13 cellular contexts compared by ENCODE assay signal in genomic region chr1:36775716-36776115, GRCh38.
A peak's percentile ranks its signal among the peaks of the same experiment; 100 is the strongest.
DNase-seq lines count a peak whose midpoint lies in the region; ATAC-seq and TF ChIP-seq lines count a peak whose summit lies in the region.
"Had no signal": no experiment of that assay in that cellular context is flagged by ENCODE, and none has a peak within 500 bp of the region (broad histone marks: within the 10 kb centered on the region; RNA-seq: fewer than 3 reads in every experiment).

No MANE protein-coding gene starts in this region.

- H3K9me2 ChIP-seq in SK-N-SH, result no peaks in the 10 kb centered on the region

- ATAC-seq in SK-N-SH treated with all-trans-retinoic acid at 6 μM for 48 hours, result no peak
- ATAC-seq in GM19463 (IDR thresholded peaks at IDR 0.05; ENCODE audit: unreplicated experiment), result no peak
- no peak for ATAC-seq in GM21515 (IDR thresholded peaks at IDR 0.05; ENCODE audit: unreplicated experiment)
- ATAC-seq in GM21786 (IDR thresholded peaks at IDR 0.05; ENCODE audit: unreplicated experiment), result no peak
- ATAC-seq: GM12878 had no signal

- H3K4me2 ChIP-seq in SK-N-SH, result no peak overlapping the region

- no peaks in the 10 kb centered on the region for H4K20me1 ChIP-seq in SK-N-SH (ENCODE audit: insufficient read depth)

- H3K9ac ChIP-seq in SK-N-SH, result no peak overlapping the region

- no peak overlapping the region for H3K4me3 ChIP-seq in SK-N-SH (ENCODE audit: low read depth in 2 of 2, low read length in 1 of 2)
- H3K4me3 ChIP-seq: GM12878, SK-N-MC had no signal

- no peak overlapping the region for H3K27ac ChIP-seq in SK-N-SH (ENCODE audit: low read depth in 2 of 2, low read length in 1 of 2)
- H3K27ac ChIP-seq: SK-N-MC had no signal

- no peaks in the 10 kb centered on the region for H3F3A ChIP-seq in SK-N-SH (replicated peaks; ENCODE audit: insufficient read depth)

- no peaks in the 10 kb centered on the region for H3K79me2 ChIP-seq in SK-N-SH (ENCODE audit: insufficient read depth)

- POLR2A ChIA-PET in SK-N-SH (lab: Yijun Ruan, JAX), result no interaction called here

- TF ChIP-seq CTCF in SK-N-SH (IDR thresholded peaks at IDR 0.05), result no peak

- peaks cover 0 to 19% of the 10 kb centered on the region in 2 experiments; a peak in 1 of 4 replicates for H3K4me1 ChIP-seq in SK-N-SH (ENCODE audit: control insufficient read depth in 1 of 2, insufficient read depth in 2 of 2, low read depth in 1 of 2, low read length in 1 of 2)

- H3K36me3 ChIP-seq in SK-N-SH (replicated peaks in 1 of 2; ENCODE audit: control insufficient read depth in 1 of 2, insufficient read depth in 2 of 2, low read length in 1 of 2), result no peaks in the 10 kb centered on the region

- DNase-seq in SK-N-SH (peak; percentile 64), NCI-H2081 treated with DMSO at 0.1 percent for 48 hours (lab: John Stamatoyannopoulos, UW) (peak; percentile 47), NCI-H774 (lab: John Stamatoyannopoulos, UW) (peak; percentile 67)
- DNase-seq: Calu3, GOT3, NCI-H1694 treated with DMSO at 0.1 percent for 48 hours, NCI-H446 treated with DMSO at 0.1 percent for 48 hours had no signal

- no peak overlapping the region for H2AFZ ChIP-seq in SK-N-SH (ENCODE audit: low read depth)

- CTCF ChIA-PET in SK-N-SH (lab: Yijun Ruan, JAX), result interaction anchor here (1.0 to 1.4 kb wide), 3 partner anchors 14 to 85 kb away, joined by 3 to 4 read pairs (median 3); no protein-coding TSS in a partner anchor

- no peak; a peak in 1 of 4 replicates for TF ChIP-seq EP300 in SK-N-SH (IDR thresholded peaks at IDR 0.05; ENCODE audit: borderline replicate concordance in 1 of 2, low read depth in 1 of 2, low read length in 1 of 2)

- WGBS in SK-N-SH (ENCODE audit: low lambda C conversion rate), result 14% methylated on average over 2 of the region's 2 CpGs

- no peaks in the 10 kb centered on the region for H3K27me3 ChIP-seq in SK-N-SH (ENCODE audit: insufficient read depth)

- H3K9me3 ChIP-seq in SK-N-SH, result no peaks in the 10 kb centered on the region

- no peak; the same call in 1 of the 2 replicates for TF ChIP-seq RAD21 in SK-N-SH (IDR thresholded peaks at IDR 0.05; ENCODE audit: low read length)

TF ChIP-seq in SK-N-SH, 30 proteins besides CTCF, POLR2A, EP300 and RAD21:
- TF ChIP-seq GATA2 (CRISPR knock-in tag; IDR thresholded peaks at IDR 0.05), result peak; percentile 56; the same call in 1 of the 2 replicates
- no peak for TF ChIP-seq ZBTB33 (IDR thresholded peaks at IDR 0.05; ENCODE audit: borderline replicate concordance, low read depth)
- peak; percentile 29; the same call in 1 of the 2 replicates for TF ChIP-seq MXI1 (IDR thresholded peaks at IDR 0.05; ENCODE audit: low read depth, low read length)
- TF ChIP-seq RFX5 (IDR thresholded peaks at IDR 0.05; ENCODE audit: low read length), result 0 out of 2 replicates have a peak, but pooled peaks have one; percentile 13

TF ChIP-seq in SK-N-SH treated with all-trans-retinoic acid at 6 μM for 48 hours, 23 proteins besides CTCF, POLR2A, EP300 and RAD21:
- TF ChIP-seq ZFP30 (CRISPR knock-in tag; IDR thresholded peaks at IDR 0.05), result no peak
- no peak for TF ChIP-seq TSHZ2 (CRISPR knock-in tag; IDR thresholded peaks at IDR 0.05)
- TF ChIP-seq SNAI2 (CRISPR knock-in tag; IDR thresholded peaks at IDR 0.05), result no peak
- no peak for TF ChIP-seq CSRNP3 (CRISPR knock-in tag; IDR thresholded peaks at IDR 0.05)
- TF ChIP-seq ZNF70 (CRISPR knock-in tag; IDR thresholded peaks at IDR 0.05), result no peak
- TF ChIP-seq ARNTL (CRISPR knock-in tag; IDR thresholded peaks at IDR 0.05; ENCODE audit: borderline replicate concordance, low read depth), result no peak
- TF ChIP-seq TCF4 (CRISPR knock-in tag; IDR thresholded peaks at IDR 0.05; ENCODE audit: borderline replicate concordance), result no peak
- no peak for TF ChIP-seq CREB5 (CRISPR knock-in tag; IDR thresholded peaks at IDR 0.05; ENCODE audit: low read depth)
- no peak for TF ChIP-seq RARB (CRISPR knock-in tag; IDR thresholded peaks at IDR 0.05)
- no peak for TF ChIP-seq OSR1 (CRISPR knock-in tag; IDR thresholded peaks at IDR 0.05)
